Comparison of ENCODE assay signal across 9 cellular contexts in genomic region chr3:148727242-148727641, GRCh38. TPM values are rescaled to one million over a fixed set of nuclear protein-coding genes. Genes with fewer than 3 reads are reported as not detected.
DNase-seq lines count a peak whose midpoint lies in the region; ATAC-seq and TF ChIP-seq lines count a peak whose summit lies in the region.
"Had no signal": no experiment of that assay in that cellular context is flagged by ENCODE, and none has a peak within 500 bp of the region (broad histone marks: within the 10 kb centered on the region; RNA-seq: fewer than 3 reads in every experiment).

No MANE protein-coding gene starts in this region.

- H3K4me3 Mint-ChIP-seq in Caco-2 (ENCODE audit: unreplicated experiment): no peak overlapping the region

- TF ChIP-seq CTCF in Caco-2 (IDR thresholded peaks at IDR 0.05; ENCODE audit: insufficient read depth in 1 of 2, low read depth in 1 of 2, low read length in 1 of 2, severe bottlenecking in 1 of 2, unreplicated experiment in 1 of 2) (peak; percentile 53 to 61), ascending aorta (IDR thresholded peaks at IDR 0.05) (peak in 2 of 3 experiments; percentile 4 to 13)

- H3K27me3 ChIP-seq in Caco-2 (replicated peaks; ENCODE audit: control insufficient read depth, insufficient read depth, low read length) (no peaks in the 10 kb centered on the region), ascending aorta (no peaks in the 10 kb centered on the region)
- H3K27me3 ChIP-seq: Peyer's patch had no signal

- DNase-seq in Caco-2: peak; percentile 41 to 56
- peak; percentile 31 for DNase-seq in NCI-H226
- no peak for DNase-seq in ascending aorta (ENCODE audit: low spot score in 2 of 2)
- peak; percentile 71 for DNase-seq in left kidney (ENCODE audit: low read depth, low spot score)
- DNase-seq in activated T-cell treated with anti-CD3 and anti-CD28 coated beads for 4 hours: no peak
- DNase-seq in effector CD4-positive, alpha-beta T cell: no peak

- no peak overlapping the region for H3K27ac ChIP-seq in ascending aorta
- H3K27ac ChIP-seq: Peyer's patch had no signal

- POLR2A ChIA-PET in Caco-2 (lab: Charles Lee): no interaction called here

- H3K27me3 Mint-ChIP-seq in Caco-2 (ENCODE audit: insufficient read depth, unreplicated experiment): peaks cover 3% of the 10 kb centered on the region

- peaks cover 6% of the 10 kb centered on the region for H3K4me1 Mint-ChIP-seq in Caco-2 (ENCODE audit: low read depth, unreplicated experiment)

- H3K36me3 ChIP-seq in Caco-2 (ENCODE audit: control insufficient read depth, insufficient read depth, low read length) (no peaks in the 10 kb centered on the region), ascending aorta (no peaks in the 10 kb centered on the region)
- H3K36me3 ChIP-seq: Peyer's patch had no signal

- intact Hi-C loops in Caco-2 (cut with micrococcal nuclease; ENCODE audit: unreplicated experiment) (loop anchor here (1.0 to 5.0 kb wide), 5 partner anchors 110 to 220 kb away; no protein-coding TSS in a partner anchor), ascending aorta (cut with DNase I) (no loop called here)

- H3K36me3 Mint-ChIP-seq in Caco-2 (ENCODE audit: insufficient read depth, unreplicated experiment): no peaks in the 10 kb centered on the region

- ATAC-seq in GM19025 (IDR thresholded peaks at IDR 0.05; ENCODE audit: low read depth, unreplicated experiment) (peak; percentile 63), HG03175 (IDR thresholded peaks at IDR 0.05; ENCODE audit: unreplicated experiment) (peak; percentile 90)

- no peaks in the 10 kb centered on the region for H3K9me3 Mint-ChIP-seq in Caco-2 (ENCODE audit: unreplicated experiment)

- no peak overlapping the region for H3K27ac Mint-ChIP-seq in Caco-2 (ENCODE audit: unreplicated experiment)

- H3K4me1 ChIP-seq in Caco-2 (no peaks in the 10 kb centered on the region), ascending aorta (no peaks in the 10 kb centered on the region)
- H3K4me1 ChIP-seq: Peyer's patch had no signal

- no peak overlapping the region for H3K4me3 ChIP-seq in Caco-2 (ENCODE audit: low read depth, low read length)
- H3K4me3 ChIP-seq in ascending aorta: no peak overlapping the region
- H3K4me3 ChIP-seq: Peyer's patch had no signal

- H3K9me3 ChIP-seq in Caco-2: no peaks in the 10 kb centered on the region
- H3K9me3 ChIP-seq in ascending aorta: no peaks in the 10 kb centered on the region
- H3K9me3 ChIP-seq: Peyer's patch had no signal

- CTCF ChIA-PET in Caco-2 (lab: Charles Lee): interaction anchor here (0.6 to 0.7 kb wide), 3 partner anchors 151 to 347 kb away, joined by 3 to 6 read pairs (median 3); no protein-coding TSS in a partner anchor

- no TSS peak for BruUV-seq in Caco-2 (replicated peaks; lab: Mats Ljungman, UMichigan)

RNA-seq across cellular contexts. Expression of gene AGTR1, which starts 29.5 kb away (rescaled TPM):
- total RNA-seq in Caco-2 (2022) (not detected in 2 replicates), ascending aorta (20.0 TPM)

Comparison
In these comparisons a context has a peak if more than half of its experiments do, and no peak if none do; other contexts are left out.
1. DNase-seq: peak in Caco-2 (2 of 2), NCI-H226 (single experiment) and left kidney (single experiment); none in ascending aorta (0 of 2), activated T-cell treated with anti-CD3 and anti-CD28 coated beads for 4 hours (single experiment) and effector CD4-positive, alpha-beta T cell (single experiment).
2. RNA of gene AGTR1, which starts 29.5 kb away (total RNA-seq): 20.0 TPM in ascending aorta (single experiment); not detected in Caco-2; every median in the first group is over 10 times any median in the second.